Comparison of ENCODE assay signal across 9 cellular contexts in the genomic region with DNA sequence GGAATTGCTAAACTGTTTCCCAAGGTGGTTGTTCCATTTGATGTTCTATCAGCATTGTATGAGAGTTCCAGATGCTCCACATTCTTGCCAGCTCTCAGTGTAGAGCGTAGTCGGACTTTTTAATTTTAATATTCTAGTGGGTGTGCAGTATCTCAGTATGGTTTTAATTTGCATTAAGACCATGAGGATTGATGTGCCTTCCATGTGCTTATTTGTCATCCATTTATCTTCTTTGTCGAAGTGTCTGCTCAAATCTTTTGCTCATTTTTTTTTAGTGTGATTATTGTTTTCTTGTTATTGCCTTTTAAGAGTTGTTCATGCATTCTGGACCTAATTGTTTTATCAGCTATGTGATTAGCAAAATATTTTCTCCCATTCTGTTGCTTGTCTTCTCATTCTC. TPM values are rescaled to one million over a fixed set of nuclear protein-coding genes. Genes with fewer than 3 reads are reported as not detected.
"Had no signal": no experiment of that assay in that cellular context is flagged by ENCODE, and none has a peak within 500 bp of the region (broad histone marks: within the 10 kb centered on the region; RNA-seq: fewer than 3 reads in every experiment).

No MANE protein-coding gene starts in this region.

- DNase-seq: GDM1, GF-D8 had no signal

- FAIRE-seq: G401.6, GM12878, GM12891, GM12892, GM18507, GM19239 had no signal

- ATAC-seq: GM12878 had no signal

- H3K4me3 ChIP-seq: GM12878 had no signal

RNA-seq across cellular contexts. Expression of gene GUCA2B, which starts 13.8 kb away (rescaled TPM):
- total RNA-seq: G401, GM12878 had no signal
- polyA plus RNA-seq: GM12878 had no signal

RNA-seq across cellular contexts. Expression of gene GUCA2A, which starts 25.1 kb away (rescaled TPM):
- total RNA-seq: G401, GM12878 had no signal
- polyA plus RNA-seq: GM12878 had no signal
